Comparison of ENCODE assay signal across 8 cellular contexts in the genomic region with DNA sequence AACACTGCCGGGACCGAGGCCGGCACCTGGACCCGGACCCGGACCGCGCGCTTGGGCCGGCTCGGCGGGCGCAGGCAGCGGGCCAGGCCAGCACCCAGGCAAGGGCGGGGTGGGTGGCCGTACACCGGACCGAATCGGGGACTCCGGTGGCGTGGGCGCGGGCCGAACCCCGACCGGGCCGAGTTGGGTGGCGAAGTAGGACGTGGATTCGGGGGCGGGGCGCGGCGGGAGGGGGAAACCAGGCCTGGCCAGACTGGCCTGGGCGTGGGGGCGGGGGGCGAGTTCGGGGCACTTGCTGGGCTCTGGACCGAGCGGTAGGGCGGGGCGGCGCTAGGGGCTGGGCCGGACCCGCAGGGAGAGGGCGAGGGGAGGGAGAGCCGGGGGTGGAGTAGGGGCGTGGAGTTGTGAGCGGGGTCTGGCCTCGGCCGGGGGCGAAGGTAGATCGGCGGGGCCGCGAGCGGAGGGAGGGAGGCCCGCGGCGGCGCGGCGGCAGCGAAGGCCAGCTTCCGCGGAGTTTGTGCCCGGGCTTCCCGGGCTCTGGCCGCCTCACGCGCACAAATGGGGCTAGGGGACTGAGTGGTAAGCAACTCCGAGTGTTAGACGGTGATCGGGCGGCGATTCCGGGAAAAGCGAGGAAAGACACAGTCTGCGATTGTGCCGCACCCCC. TPM values are rescaled to one million over a fixed set of nuclear protein-coding genes. Genes with fewer than 3 reads are reported as not detected.
DNase-seq lines count a peak whose midpoint lies in the region; ATAC-seq, FAIRE-seq and TF ChIP-seq lines count a peak whose summit lies in the region.

No MANE protein-coding gene starts in this region.

- H3K27ac ChIP-seq in CD8-positive, alpha-beta T cell (ENCODE audit: low read depth, low read length) = no peak overlapping the region
- no peak overlapping the region for H3K27ac ChIP-seq in keratinocyte (ENCODE audit: control insufficient read depth, insufficient read depth, low read length)
- peak overlapping the region in 4 of 5 donors; percentile 33 to 83 (median 70) for H3K27ac ChIP-seq in stomach

- peaks cover 4% of the 10 kb centered on the region for H3K4me1 ChIP-seq in CD8-positive, alpha-beta T cell (ENCODE audit: insufficient read depth, low read length)
- no peaks in the 10 kb centered on the region for H3K4me1 ChIP-seq in keratinocyte (ENCODE audit: control insufficient read depth, extremely low read depth, insufficient read depth, low read length)
- peaks cover 0 to 15% (median 0%) of the 10 kb centered on the region in 4 donors for H3K4me1 ChIP-seq in stomach

- H3K9me1 ChIP-seq in keratinocyte (ENCODE audit: control insufficient read depth, extremely low read depth, insufficient read depth, low read length) = no peaks in the 10 kb centered on the region

- ATAC-seq in CD8-positive, alpha-beta T cell = no peak
- no peak for ATAC-seq in activated naive CD8-positive, alpha-beta T cell treated with anti-CD3 and anti-CD28 coated beads, Interleukin-2, amount 50 U/mL, for 24 hours
- ATAC-seq in GM18858 (IDR thresholded peaks at IDR 0.05; ENCODE audit: unreplicated experiment) = no peak

- no peaks in the 10 kb centered on the region for H3K9me3 ChIP-seq in CD8-positive, alpha-beta T cell (ENCODE audit: low read length)
- no peaks in the 10 kb centered on the region for H3K9me3 ChIP-seq in keratinocyte (ENCODE audit: control insufficient read depth, low read depth, low read length)
- H3K9me3 ChIP-seq in stomach = no peaks in the 10 kb centered on the region

- peak overlapping the region; percentile 59 for H3K4me3 ChIP-seq in CD8-positive, alpha-beta T cell (ENCODE audit: low read depth, low read length)
- peak overlapping the region; percentile 32 to 61 (median 37) for H3K4me3 ChIP-seq in keratinocyte (ENCODE audit: control insufficient read depth in 2 of 3, extremely low read depth in 1 of 3, insufficient read depth in 2 of 3, low read depth in 1 of 3, low read length in 3 of 3)
- H3K4me3 ChIP-seq in stomach = peak overlapping the region in 1 of 4 donors; percentile 60

- TF ChIP-seq EP300 in stomach (IDR thresholded peaks at IDR 0.05) = no peak

- POLR2A ChIA-PET in CD8-positive, alpha-beta T cell (lab: Charles Lee) = no interaction called here

- H3K27me3 Mint-ChIP-seq in CD8-positive, alpha-beta T cell (ENCODE audit: low read depth) = no peaks in the 10 kb centered on the region
- H3K27me3 Mint-ChIP-seq in activated naive CD8-positive, alpha-beta T cell treated with anti-CD3 and anti-CD28 coated beads, Interleukin-2, amount 50 U/mL, for 24 hours = no peaks in the 10 kb centered on the region

- peak in 2 of 7 experiments; percentile 7 to 22 for DNase-seq in CD8-positive, alpha-beta T cell
- peak; percentile 51 for DNase-seq in KBM-7
- peak; percentile 23 for DNase-seq in activated naive CD8-positive, alpha-beta T cell treated with anti-CD3 and anti-CD28 coated beads, Interleukin-2, amount 50 U/mL, for 24 hours
- no peak for DNase-seq in keratinocyte (ENCODE audit: low read depth, low spot score)
- peak; percentile 59 for DNase-seq in stomach
- DNase-seq in pons (ENCODE audit: low spot score) = no peak
- DNase-seq in G401 (ENCODE audit: low spot score) = no peak

- H3K27me3 ChIP-seq in CD8-positive, alpha-beta T cell (ENCODE audit: insufficient read depth, low read length) = no peaks in the 10 kb centered on the region
- H3K27me3 ChIP-seq in keratinocyte (ENCODE audit: control insufficient read depth, extremely low read depth, insufficient read depth, low read length) = no peaks in the 10 kb centered on the region
- H3K27me3 ChIP-seq in stomach = no peaks in the 10 kb centered on the region

- CTCF ChIA-PET in CD8-positive, alpha-beta T cell (lab: Charles Lee) = no interaction called here

- dilution Hi-C loops in keratinocyte (cut with MboI; ENCODE audit: extremely low pct_ligation_motif_present, low sequenced_read_pairs) = no loop called here

- H3K79me2 ChIP-seq in keratinocyte (ENCODE audit: control insufficient read depth, insufficient read depth, low read length) = no peaks in the 10 kb centered on the region

- intact Hi-C loops in CD8-positive, alpha-beta T cell (cut with DNase I, micrococcal nuclease) = loop anchor here (1.0 to 10.0 kb wide), 6 partner anchors 22 to 287 kb away; a partner anchor contains a TSS
- intact Hi-C loops in stomach (cut with DNase I; ENCODE audit: low total_unique reads) = no loop called here

- H2AFZ ChIP-seq in keratinocyte (ENCODE audit: control insufficient read depth, low read length) = peak overlapping the region; percentile 46

- FAIRE-seq in keratinocyte (lab: Jason Lieb, UNC) = no peak

- no peak for TF ChIP-seq CTCF in CD8-positive, alpha-beta T cell (IDR thresholded peaks at IDR 0.05)
- TF ChIP-seq CTCF in keratinocyte (optimal IDR thresholded peaks at IDR 0.05 in 1 of 3, IDR thresholded peaks at IDR 0.05 in 1 of 3, conservative IDR thresholded peaks at IDR 0.05 in 1 of 3; ENCODE audit: extremely low read depth in 1 of 3, insufficient read depth in 2 of 3, low read length in 3 of 3) (no peak), stomach (IDR thresholded peaks at IDR 0.05) (no peak)

- in situ Hi-C loops in KBM-7 (cut with MboI; ENCODE audit: low pct_unique_long_range_greater_than_20kb, low sequenced_read_pairs) = no loop called here
- in situ Hi-C loops in G401 (cut with HindIII; ENCODE audit: low sequenced_read_pairs) = no loop called here

- peak overlapping the region; percentile 75 for H3K4me2 ChIP-seq in keratinocyte (ENCODE audit: control insufficient read depth, extremely low read depth, insufficient read depth, low read depth, low read length)

- no peaks in the 10 kb centered on the region for H3K9me3 Mint-ChIP-seq in CD8-positive, alpha-beta T cell
- H3K9me3 Mint-ChIP-seq in activated naive CD8-positive, alpha-beta T cell treated with anti-CD3 and anti-CD28 coated beads, Interleukin-2, amount 50 U/mL, for 24 hours = no peaks in the 10 kb centered on the region

- H4K20me1 ChIP-seq in keratinocyte (ENCODE audit: control insufficient read depth, extremely low read depth, insufficient read depth, low read length) = no peaks in the 10 kb centered on the region

- H3K4me3 Mint-ChIP-seq in CD8-positive, alpha-beta T cell = no peak overlapping the region
- no peak overlapping the region for H3K4me3 Mint-ChIP-seq in activated naive CD8-positive, alpha-beta T cell treated with anti-CD3 and anti-CD28 coated beads, Interleukin-2, amount 50 U/mL, for 24 hours

- H3K36me3 ChIP-seq in CD8-positive, alpha-beta T cell (ENCODE audit: insufficient read depth, low read length) = no peaks in the 10 kb centered on the region
- H3K36me3 ChIP-seq in keratinocyte (ENCODE audit: control insufficient read depth in 2 of 2, extremely low read depth in 1 of 2, insufficient read depth in 2 of 2, low read length in 2 of 2) = no peaks in the 10 kb centered on the region
- no peaks in the 10 kb centered on the region for H3K36me3 ChIP-seq in stomach

- peak overlapping the region; percentile 9 for H3K9ac ChIP-seq in keratinocyte (ENCODE audit: control insufficient read depth, extremely low read depth, insufficient read depth, low read length)

- H3K36me3 Mint-ChIP-seq in CD8-positive, alpha-beta T cell = peaks cover 2% of the 10 kb centered on the region
- no peaks in the 10 kb centered on the region for H3K36me3 Mint-ChIP-seq in activated naive CD8-positive, alpha-beta T cell treated with anti-CD3 and anti-CD28 coated beads, Interleukin-2, amount 50 U/mL, for 24 hours (ENCODE audit: low read depth)

- no peak overlapping the region for H3K27ac Mint-ChIP-seq in CD8-positive, alpha-beta T cell
- H3K27ac Mint-ChIP-seq in activated naive CD8-positive, alpha-beta T cell treated with anti-CD3 and anti-CD28 coated beads, Interleukin-2, amount 50 U/mL, for 24 hours = no peak overlapping the region

- 0 to 54% (median 3%) methylated on average over 31 to 68 of the region's 79 CpGs for WGBS in stomach, 5 donors

- peaks cover 23% of the 10 kb centered on the region for H3K4me1 Mint-ChIP-seq in CD8-positive, alpha-beta T cell (ENCODE audit: low read depth)
- peaks cover 12% of the 10 kb centered on the region for H3K4me1 Mint-ChIP-seq in activated naive CD8-positive, alpha-beta T cell treated with anti-CD3 and anti-CD28 coated beads, Interleukin-2, amount 50 U/mL, for 24 hours

- TF ChIP-seq POLR2A in stomach (IDR thresholded peaks at IDR 0.05) = no peak

RNA-seq across cellular contexts. Expression of a gene that starts 1.8 kb away (rescaled TPM):
- 1 to 10 TPM; 2.1 to 2.4 TPM for total RNA-seq in CD8-positive, alpha-beta T cell
- polyA plus RNA-seq in keratinocyte (0.41 to 1.2 TPM (median 0.54 TPM) in 3 replicates), stomach (1 to 10 TPM; 1.0 to 3.4 (median 2.4) TPM)
- polyA plus RNA-seq in keratinocyte (2011; ENCODE audit: low read depth) = 2.3 TPM
- polyA plus RNA-seq in keratinocyte (2011; cell fraction: cytosol; rRNA removed) = 0.69 and 1.2 TPM in 2 replicates
- 5.5 and 7.2 TPM in 2 replicates for polyA plus RNA-seq in keratinocyte (2011; cell fraction: nucleus; rRNA removed)
- polyA plus RNA-seq in keratinocyte (2012; ENCODE audit: low replicate concordance) = 2.5 and 3.5 TPM in 2 replicates
- polyA minus RNA-seq in keratinocyte = 1.7 to 8.2 TPM (median 1.9 TPM) in 3 replicates
- polyA minus RNA-seq in keratinocyte (2011; cell fraction: cytosol; rRNA and poly(A)+ RNA removed) = 2.5 TPM
- 3.8 and 7.0 TPM in 2 replicates for polyA minus RNA-seq in keratinocyte (2011; cell fraction: nucleus; rRNA and poly(A)+ RNA removed)
- total RNA-seq in stomach = 10 to 100 TPM in 1 of 5 donors, 1 to 10 TPM in 3, under 1 TPM in 1; 0.89 to 16.8 (median 2.9) TPM
- 1.4 and 3.4 TPM in 2 replicates for total RNA-seq in G401 (2014; rRNA removed; shearing (Covaris generic))

Comparison
In these comparisons a context has a peak if more than half of its experiments do, and no peak if none do; other contexts are left out.
1. DNase-seq: peak in KBM-7 (single experiment), activated naive CD8-positive, alpha-beta T cell treated with anti-CD3 and anti-CD28 coated beads, Interleukin-2, amount 50 U/mL, for 24 hours (single experiment) and stomach (single experiment); none in keratinocyte (single experiment), pons (single experiment) and G401 (single experiment).
2. H3K27ac ChIP-seq: peak in stomach (4 of 5); none in CD8-positive, alpha-beta T cell (single experiment) and keratinocyte (single experiment).